ENCODE assay signal across 18 cellular contexts in the genomic region with DNA sequence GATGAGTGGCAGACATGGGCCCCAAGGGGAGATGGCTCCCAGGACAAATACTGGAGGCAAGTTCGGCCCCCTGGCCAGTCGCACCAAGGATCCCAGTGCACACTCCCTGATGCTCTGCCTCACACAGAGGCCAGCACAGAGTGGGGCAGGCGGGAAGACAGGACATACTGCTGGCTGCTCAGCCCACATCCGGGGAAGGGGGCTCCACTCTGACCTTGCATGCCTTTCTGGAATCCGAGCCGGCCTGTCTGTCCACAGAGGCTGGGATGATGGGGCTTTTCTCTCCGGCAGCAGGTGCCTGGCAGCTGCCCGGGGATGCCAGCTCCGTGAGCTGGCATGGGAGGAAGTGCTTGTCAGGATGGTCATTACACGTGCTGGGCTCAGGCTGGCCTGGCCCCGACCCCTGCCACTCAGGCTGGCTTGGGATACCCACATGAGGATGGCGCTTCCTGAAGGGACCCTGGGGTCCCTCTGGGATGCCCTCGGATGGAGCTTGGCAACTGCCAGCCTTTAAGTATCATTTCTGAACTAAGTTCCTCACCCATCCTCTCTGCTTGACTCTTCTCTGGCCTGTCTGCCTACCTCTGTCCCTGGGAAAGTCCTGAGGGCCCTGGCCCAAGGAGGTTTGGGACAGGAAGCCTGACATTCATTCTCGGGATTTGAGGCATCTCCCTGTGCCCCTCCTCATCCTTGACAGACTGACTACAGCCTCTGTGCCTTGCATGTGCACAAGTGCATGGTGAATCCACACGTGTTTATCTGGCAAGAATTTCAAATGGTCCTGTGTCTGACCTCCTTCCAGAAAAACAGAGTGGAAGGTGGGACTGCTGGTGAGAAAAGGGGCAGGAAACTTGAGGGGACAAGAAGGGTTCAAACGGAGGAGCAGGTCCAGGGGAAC. TPM values are rescaled to one million over a fixed set of nuclear protein-coding genes. Genes with fewer than 3 reads are reported as not detected.
DNase-seq lines count a peak whose midpoint lies in the region; ATAC-seq, FAIRE-seq and TF ChIP-seq lines count a peak whose summit lies in the region.
"Had no signal": no experiment of that assay in that cellular context is flagged by ENCODE, and none has a peak within 500 bp of the region (broad histone marks: within the 10 kb centered on the region; RNA-seq: fewer than 3 reads in every experiment).

No MANE protein-coding gene starts in this region.

- in situ Hi-C loops in HepG2 (cut with HindIII; ENCODE audit: extremely low pct_ligation_motif_present, low pct_unique_long_range_greater_than_20kb) = no loop called here
- in situ Hi-C loops in K562 (cut with MboI) = no loop called here

- H2AFZ ChIP-seq in HepG2 (ENCODE audit: low read length) (no peak overlapping the region), K562 (ENCODE audit: low read depth, low read length) (no peak overlapping the region)

- CTCF ChIA-PET in HepG2 (lab: Yijun Ruan, JAX; ENCODE audit: low intra/inter-chr PET ratio, low total read pairs) = no interaction called here
- CTCF ChIA-PET in K562 (lab: Yijun Ruan, JAX; ENCODE audit: low intra/inter-chr PET ratio) = no interaction called here
- CTCF ChIA-PET in GM10248 (lab: Yijun Ruan, JAX) = interaction anchor here (2.9 kb wide), 1 partner anchor 21 kb away, joined by 14 read pairs; no protein-coding TSS in a partner anchor

- FAIRE-seq in HepG2 (lab: Jason Lieb, UNC) (no peak), K562 (lab: Jason Lieb, UNC) (no peak), D721Med (lab: Jason Lieb, UNC) (no peak)

- ATAC-seq in HepG2 = peak; percentile 56
- ATAC-seq in right lobe of liver = no peak
- ATAC-seq in K562 = no peak
- no peak for ATAC-seq in GM21381 (IDR thresholded peaks at IDR 0.05; ENCODE audit: unreplicated experiment)
- ATAC-seq: activated naive CD4-positive, alpha-beta T cell treated with anti-CD3 and anti-CD28 coated beads, Interleukin-2, amount 50 U/mL, for 72 hours; naive thymus-derived CD8-positive, alpha-beta T cell had no signal

- no peak overlapping the region for H3K4me3 ChIP-seq in HepG2 (replicated peaks in 1 of 3; ENCODE audit: insufficient read depth in 1 of 3, low read depth in 2 of 3, low read length in 3 of 3)
- H3K4me3 ChIP-seq in right lobe of liver = no peak overlapping the region
- no peak overlapping the region for H3K4me3 ChIP-seq in K562
- H3K4me3 ChIP-seq: gastrocnemius medialis had no signal

- no peak overlapping the region for H3K4me2 ChIP-seq in HepG2 (ENCODE audit: low read depth, low read length)
- no peak overlapping the region for H3K4me2 ChIP-seq in K562 (ENCODE audit: insufficient read depth, low read length)

- no peaks in the 10 kb centered on the region for H3K4me1 ChIP-seq in HepG2 (ENCODE audit: insufficient read depth, low read length)
- no peaks in the 10 kb centered on the region for H3K4me1 ChIP-seq in right lobe of liver
- peaks cover 0 to 8% of the 10 kb centered on the region in 2 experiments; a peak in 1 of 5 replicates for H3K4me1 ChIP-seq in K562 (replicated peaks in 1 of 2; ENCODE audit: control insufficient read depth in 2 of 2, insufficient read depth in 2 of 2, low read length in 2 of 2)

- H3K36me3 ChIP-seq in HepG2 (replicated peaks in 1 of 2; ENCODE audit: control insufficient read depth in 1 of 2, insufficient read depth in 2 of 2, low read length in 2 of 2) = no peaks in the 10 kb centered on the region
- H3K36me3 ChIP-seq in right lobe of liver = no peaks in the 10 kb centered on the region
- H3K36me3 ChIP-seq in K562 (ENCODE audit: control insufficient read depth, insufficient read depth, low read length) = no peaks in the 10 kb centered on the region
- H3K36me3 ChIP-seq: gastrocnemius medialis had no signal

- no peaks in the 10 kb centered on the region for H3K79me2 ChIP-seq in HepG2 (ENCODE audit: insufficient read depth, low read length)
- H3K79me2 ChIP-seq in K562 (ENCODE audit: control insufficient read depth, insufficient read depth, low read length) = no peaks in the 10 kb centered on the region

- no peaks in the 10 kb centered on the region for H3K9me1 ChIP-seq in K562 (ENCODE audit: control insufficient read depth, insufficient read depth, low read length)

- intact Hi-C loops in HepG2 (cut with micrococcal nuclease; ENCODE audit: unreplicated experiment) = no loop called here
- intact Hi-C loops in right lobe of liver (cut with DNase I) = no loop called here
- intact Hi-C loops in K562 (cut with micrococcal nuclease) = no loop called here

- DNase-seq in HepG2 (ENCODE audit: low spot score) = no peak
- DNase-seq in right lobe of liver = no peak
- no peak for DNase-seq in K562 (ENCODE audit: extremely low read depth in 1 of 4, low spot score in 3 of 4)
- DNase-seq in lung microvascular endothelial cell (ENCODE audit: low read depth in 2 of 2) = peak; percentile 17 to 18
- DNase-seq in GM10248 (ENCODE audit: extremely low spot score) = no peak
- DNase-seq in D721Med (ENCODE audit: insufficient read length, low spot score) = no peak
- no peak for DNase-seq in NCI-H69 (lab: John Stamatoyannopoulos, UW)
- DNase-seq: activated T-cell treated with anti-CD3 and anti-CD28 coated beads, Interleukin-2, amount 50 U/mL, for 1 hour; CD8-positive, alpha-beta memory T cell; Karpas-422; mammary epithelial cell; naive thymus-derived CD8-positive, alpha-beta T cell; NCI-H1105; NCI-H526; stimulated activated CD4-positive, alpha-beta T cell treated with anti-CD3 and anti-CD28 coated beads, Interleukin-1b, Interleukin-23, amount 100 ng/mL, for 48 hours had no signal

- H3K27ac ChIP-seq in HepG2 (ENCODE audit: extremely low read length, insufficient read depth, low read length) (no peak overlapping the region), right lobe of liver (no peak overlapping the region), K562 (ENCODE audit: extremely low read depth, low read depth, low read length) (no peak overlapping the region)

- H3K9ac ChIP-seq in HepG2 (ENCODE audit: insufficient read depth, low read depth, low read length) = no peak overlapping the region
- H3K9ac ChIP-seq in K562 (ENCODE audit: insufficient read depth in 1 of 2, low read depth in 2 of 2, low read length in 2 of 2) = no peak overlapping the region

- no peaks in the 10 kb centered on the region for H3K9me3 ChIP-seq in HepG2 (ENCODE audit: low read length)
- H3K9me3 ChIP-seq in right lobe of liver = no peaks in the 10 kb centered on the region
- no peaks in the 10 kb centered on the region for H3K9me3 ChIP-seq in K562 (replicated peaks; ENCODE audit: control insufficient read depth, insufficient read depth, low read depth, low read length)
- H3K9me3 ChIP-seq: gastrocnemius medialis had no signal

- H4K20me1 ChIP-seq in HepG2 (ENCODE audit: insufficient read depth, low read length) (no peaks in the 10 kb centered on the region), K562 (replicated peaks; ENCODE audit: control insufficient read depth, insufficient read depth, low read length) (0 out of 2 replicates have a peak, but pooled peaks cover 3% of the 10 kb centered on the region)

- 0% methylated on average over 3 of the region's 16 CpGs for WGBS in HepG2 (ENCODE audit: low lambda C conversion rate)
- 26% methylated on average over 3 of the region's 16 CpGs for WGBS in right lobe of liver (ENCODE audit: insufficient coverage, low coverage, low lambda C conversion rate, missing lambda C conversion rate)
- 2% methylated on average over 16 of the region's 16 CpGs for WGBS in K562 (ENCODE audit: insufficient coverage, low coverage, missing lambda C conversion rate)

- POLR2A ChIA-PET in HepG2 (lab: Yijun Ruan, JAX) (no interaction called here), K562 (lab: Yijun Ruan, JAX) (interaction anchor here (0.9 kb wide), 1 partner anchor 9 kb away, joined by 4 read pairs; no protein-coding TSS in a partner anchor), GM10248 (lab: Yijun Ruan, JAX) (no interaction called here)

- H3K27me3 ChIP-seq in HepG2 (ENCODE audit: control insufficient read depth in 1 of 2, insufficient read depth in 2 of 2, low read length in 2 of 2) (peaks cover 0 to 20% of the 10 kb centered on the region in 2 experiments; a peak in 2 of 5 replicates), right lobe of liver (no peaks in the 10 kb centered on the region), K562 (ENCODE audit: control insufficient read depth in 2 of 2, insufficient read depth in 2 of 2, low read length in 2 of 2) (peaks cover 30 to 58% of the 10 kb centered on the region in 2 experiments)
- H3K27me3 ChIP-seq: gastrocnemius medialis had no signal

- no peak for TF ChIP-seq RAD21 in HepG2 (CRISPR knock-in tag; IDR thresholded peaks at IDR 0.05)
- TF ChIP-seq RAD21 in K562 (CRISPR knock-in tag; conservative IDR thresholded peaks at IDR 0.05 in 1 of 2, IDR thresholded peaks at IDR 0.05 in 1 of 2) = no peak

- no TSS peak for BruUV-seq in HepG2 (replicated peaks; lab: Mats Ljungman, UMichigan)
- no TSS peak for BruUV-seq in K562 (replicated peaks; lab: Mats Ljungman, UMichigan)

- no peak for TF ChIP-seq CTCF in HepG2 (CRISPR knock-in tag; IDR thresholded peaks at IDR 0.05)
- TF ChIP-seq CTCF in right lobe of liver (IDR thresholded peaks at IDR 0.05) = no peak
- TF ChIP-seq CTCF in K562 (IDR thresholded peaks at IDR 0.05 in 2 of 3, conservative IDR thresholded peaks at IDR 0.05 in 1 of 3; ENCODE audit: insufficient read depth in 2 of 3, low read depth in 1 of 3, low read length in 3 of 3) = no peak
- no peak for TF ChIP-seq CTCF in GM10248 (IDR thresholded peaks at IDR 0.05; ENCODE audit: control extremely low read depth, extremely low read depth, low read depth, missing control alignments)
- TF ChIP-seq CTCF in D721Med (IDR thresholded peaks at IDR 0.05; ENCODE audit: insufficient read depth, missing control alignments) = no peak

- TF ChIP-seq POLR2A in HepG2 (IDR thresholded peaks at IDR 0.05; ENCODE audit: insufficient read depth in 1 of 2, low read depth in 2 of 2, low read length in 2 of 2) (no peak), right lobe of liver (IDR thresholded peaks at IDR 0.05) (no peak), K562 (conservative IDR thresholded peaks at IDR 0.05) (no peak)

- TF ChIP-seq EP300 in HepG2 (IDR thresholded peaks at IDR 0.05; ENCODE audit: low read depth in 2 of 2, low read length in 2 of 2) = no peak
- no peak for TF ChIP-seq EP300 in HepG2 (CRISPR knock-in tag; IDR thresholded peaks at IDR 0.05; ENCODE audit: borderline replicate concordance)
- TF ChIP-seq EP300 in K562 (IDR thresholded peaks at IDR 0.05; ENCODE audit: low read length) = no peak

RNA-seq across cellular contexts. Expression of gene EXOG, which starts 46.5 kb away (rescaled TPM):
- total RNA-seq in HepG2 (2016; rRNA removed; fragmentation: Illumina TruSeq; extraction: Trizol) = 7.2 and 9.5 TPM in 2 replicates
- 2.4 and 3.2 TPM in 2 replicates for total RNA-seq in HepG2 (2016; cell fraction: cytosol; rRNA removed; fragmentation: Illumina TruSeq; extraction: Trizol; ENCODE audit: low read depth)
- total RNA-seq in HepG2 (2016; cell fraction: insoluble cytoplasmic fraction; rRNA removed; fragmentation: Illumina TruSeq; extraction: Trizol) = 9.4 and 10.0 TPM in 2 replicates
- 4.3 and 4.9 TPM in 2 replicates for total RNA-seq in HepG2 (2016; cell fraction: membrane; rRNA removed; fragmentation: Illumina TruSeq; extraction: Trizol)
- 11.9 and 12.3 TPM in 2 replicates for total RNA-seq in HepG2 (2016; cell fraction: nucleus; rRNA removed; fragmentation: Illumina TruSeq; extraction: Trizol)
- polyA plus RNA-seq in HepG2 (2011; rRNA removed) = 5.5 TPM in 2 replicates
- 2.0 and 3.0 TPM in 2 replicates for polyA plus RNA-seq in HepG2 (2011; cell fraction: cytosol; rRNA removed)
- polyA plus RNA-seq in HepG2 (2011; cell fraction: nucleus; rRNA removed) = 11.4 and 19.7 TPM in 2 replicates
- 3.4 and 5.4 TPM in 2 replicates for polyA plus RNA-seq in HepG2 (2012)
- 0.79 and 1.1 TPM in 2 replicates for polyA plus RNA-seq in HepG2 (2016; cell fraction: cytosol; fragmentation: Illumina TruSeq; extraction: Trizol; ENCODE audit: low read depth)
- 8.8 and 9.2 TPM in 2 replicates for polyA plus RNA-seq in HepG2 (2016; cell fraction: insoluble cytoplasmic fraction; fragmentation: Illumina TruSeq; extraction: Trizol; ENCODE audit: low read depth)
- 2.3 and 2.8 TPM in 2 replicates for polyA plus RNA-seq in HepG2 (2016; cell fraction: membrane; fragmentation: Illumina TruSeq; extraction: Trizol; ENCODE audit: low read depth)
- 25.1 and 25.9 TPM in 2 replicates for polyA plus RNA-seq in HepG2 (2016; cell fraction: nucleus; fragmentation: Illumina TruSeq; extraction: Trizol; ENCODE audit: insufficient read depth, low read depth)
- 5.4 and 6.5 TPM in 2 replicates for polyA minus RNA-seq in HepG2 (2011; rRNA and poly(A)+ RNA removed; ENCODE audit: low replicate concordance)
- polyA minus RNA-seq in HepG2 (2011; cell fraction: cytosol; rRNA and poly(A)+ RNA removed) = 1.8 and 2.0 TPM in 2 replicates
- 15.5 and 17.5 TPM in 2 replicates for polyA minus RNA-seq in HepG2 (2011; cell fraction: nucleus; rRNA and poly(A)+ RNA removed)
- total RNA-seq in right lobe of liver = 1 to 10 TPM; 2.7 to 5.3 (median 3.9) TPM
- total RNA-seq in K562 (2011; cell fraction: chromatin; rRNA removed; ENCODE audit: low replicate concordance) = 28.1 and 64.0 TPM in 2 replicates
- total RNA-seq in K562 (2011; cell fraction: nucleolus; rRNA removed) = 10.8 and 13.6 TPM in 2 replicates
- 32.4 and 55.4 TPM in 2 replicates for total RNA-seq in K562 (2011; cell fraction: nucleoplasm; rRNA removed)
- 9.9 and 10.8 TPM in 2 replicates for total RNA-seq in K562 (2014; rRNA removed)
- total RNA-seq in K562 (2014; rRNA removed; fragmentation: Illumina TruSeq; extraction: Trizol) = 16.3 and 18.1 TPM in 2 replicates
- 13.6 and 15.7 TPM in 2 replicates for total RNA-seq in K562 (2015; rRNA removed; fragmentation: Illumina TruSeq; extraction: Trizol)
- 14.4 and 14.5 TPM in 2 replicates for total RNA-seq in K562 (2021)
- polyA plus RNA-seq in K562 (2011; rRNA removed) = 12.0 and 16.9 TPM in 2 replicates
- 4.1 and 8.2 TPM in 2 replicates for polyA plus RNA-seq in K562 (2011; cell fraction: cytosol; rRNA removed)
- 16.3 and 16.8 TPM in 2 replicates for polyA plus RNA-seq in K562 (2011; cell fraction: nucleus; rRNA removed)
- polyA plus RNA-seq in K562 (2012) = 10.1 and 10.2 TPM in 2 replicates
- polyA plus RNA-seq in K562 (2014; fragmentation: Illumina TruSeq; extraction: Trizol) = 13.4 and 13.9 TPM in 2 replicates
- polyA plus RNA-seq in K562 (2014; fragmentation: Nextera tagmentation; extraction: Ambion mirVana) = 10 to 100 TPM; 13.1 to 21.7 TPM
- polyA plus RNA-seq in K562 (2014; rRNA removed) = 12.9 and 14.8 TPM in 2 replicates
- polyA minus RNA-seq in K562 (2011; rRNA and poly(A)+ RNA removed) = 12.5 and 13.5 TPM in 2 replicates
- polyA minus RNA-seq in K562 (2011; cell fraction: cytosol; rRNA and poly(A)+ RNA removed) = 3.7 and 5.8 TPM in 2 replicates
- polyA minus RNA-seq in K562 (2011; cell fraction: nucleus; rRNA and poly(A)+ RNA removed) = 8.1 and 12.7 TPM in 2 replicates
- 5.2 TPM in 2 replicates for total RNA-seq in lung microvascular endothelial cell

Comparison
In these comparisons a context has a peak if more than half of its experiments do, and no peak if none do; other contexts are left out.
1. DNase-seq: peak in lung microvascular endothelial cell (2 of 2); none in HepG2 (single experiment), right lobe of liver (0 of 3), K562 (0 of 4), GM10248 (single experiment), D721Med (single experiment) and NCI-H69 (single experiment).
2. Of the 241 proteins assayed by ChIP-seq in both HepG2 and K562: peak only in HepG2: none; only in K562: POLR2G; in both: none; in neither: 240.